1 cellular context compared by ENCODE assay signal in the genomic region with DNA sequence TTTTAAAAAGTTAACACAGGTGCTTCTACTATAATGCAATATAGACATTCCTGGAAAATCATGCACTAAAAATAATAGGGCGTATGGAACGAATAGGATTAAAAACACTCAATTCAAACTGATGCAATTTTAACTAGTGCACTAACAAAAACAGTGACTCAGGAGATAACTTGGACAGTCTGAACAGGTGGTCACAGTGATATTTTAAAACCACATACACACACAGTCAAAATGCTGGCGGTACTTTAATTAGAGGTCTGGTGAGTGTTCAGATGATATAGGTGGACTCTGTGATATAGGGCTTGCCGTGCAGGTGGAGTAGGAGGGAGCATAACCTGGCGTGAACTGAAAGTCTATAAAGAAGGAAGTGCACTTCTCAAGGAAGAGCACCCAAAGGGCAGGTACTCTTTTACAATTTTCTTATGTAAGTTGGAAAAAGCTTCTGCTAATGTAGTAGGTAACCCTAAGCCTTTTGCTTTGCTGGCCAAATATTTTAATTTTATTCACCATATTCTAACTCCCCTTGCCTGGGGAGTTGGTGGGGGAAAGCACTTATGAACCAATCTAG.
TF ChIP-seq lines count a peak whose summit lies in the region.

No MANE protein-coding gene starts in this region.

TF ChIP-seq in K562, 482 proteins besides CTCF, POLR2A, EP300 and RAD21 (continued from another document):
- TF ChIP-seq NFE2 (IDR thresholded peaks at IDR 0.05; ENCODE audit: low read depth) (peak; percentile 62), MAFG (tag; conservative IDR thresholded peaks at IDR 0.05) (peak; percentile 40), JUND (IDR thresholded peaks at IDR 0.05; ENCODE audit: borderline replicate concordance, low read depth, low read length) (peak; percentile 26; the same call in 1 of the 2 replicates), JUND (tag; IDR thresholded peaks at IDR 0.05; ENCODE audit: borderline replicate concordance, low read depth, low read length) (no peak), MAZ (CRISPR knock-in tag; conservative IDR thresholded peaks at IDR 0.05 in 1 of 2, IDR thresholded peaks at IDR 0.05 in 1 of 2) (no peak), SMARCE1 (IDR thresholded peaks at IDR 0.05) (peak; percentile 49; the same call in 1 of the 2 replicates), ZEB2 (IDR thresholded peaks at IDR 0.05) (peak; percentile 80), C11orf30 (IDR thresholded peaks at IDR 0.05; ENCODE audit: low read depth) (peak; percentile 70; the same call in 1 of the 2 replicates), BRD9 (IDR thresholded peaks at IDR 0.05; ENCODE audit: low read depth, partially characterized antibody) (peak; percentile 1), DPF2 (IDR thresholded peaks at IDR 0.05) (peak; percentile 74), MTA1 (IDR thresholded peaks at IDR 0.05; ENCODE audit: borderline replicate concordance) (no peak), TRIM24 (IDR thresholded peaks at IDR 0.05) (peak; percentile 27 to 64; a peak in 2 of 4 replicates), TOE1 (IDR thresholded peaks at IDR 0.05; ENCODE audit: borderline replicate concordance) (no peak), TOE1 (CRISPR knock-in tag; IDR thresholded peaks at IDR 0.05; ENCODE audit: borderline replicate concordance, low read depth) (no peak), SPI1 (IDR thresholded peaks at IDR 0.05; ENCODE audit: borderline replicate concordance, low read depth, low read length) (peak; percentile 73; the same call in 1 of the 2 replicates), ZNF766 (CRISPR knock-in tag; conservative IDR thresholded peaks at IDR 0.05) (no peak), ATF4 (CRISPR knock-in tag; IDR thresholded peaks at IDR 0.05) (no peak), ZNF316 (IDR thresholded peaks at IDR 0.05) (peak; percentile 65; the same call in 1 of the 2 replicates), NFIC (IDR thresholded peaks at IDR 0.05) (0 out of 2 replicates have a peak, but pooled peaks have one; percentile 15), ZFP1 (CRISPR knock-in tag; IDR thresholded peaks at IDR 0.05) (no peak), CBFA2T2 (conservative IDR thresholded peaks at IDR 0.05) (peak; percentile 55; the same call in 1 of the 2 replicates), L3MBTL2 (IDR thresholded peaks at IDR 0.05) (peak; percentile 30; the same call in 1 of the 2 replicates), SMARCA4 (IDR thresholded peaks at IDR 0.05) (peak; percentile 80; the same call in 1 of the 2 replicates), ATF1 (CRISPR knock-in tag; IDR thresholded peaks at IDR 0.05) (no peak), ATF1 (tag; IDR thresholded peaks at IDR 0.05) (0 out of 2 replicates have a peak, but pooled peaks have one; percentile 8), ZNF785 (CRISPR knock-in tag; IDR thresholded peaks at IDR 0.05) (no peak), CEBPG (CRISPR knock-in tag; IDR thresholded peaks at IDR 0.05) (peak; percentile 45; the same call in 1 of the 2 replicates), CEBPG (tag; conservative IDR thresholded peaks at IDR 0.05 in 1 of 2, IDR thresholded peaks at IDR 0.05 in 1 of 2) (no peak; a peak in 2 of 4 replicates), CBFA2T3 (IDR thresholded peaks at IDR 0.05) (peak; percentile 76), LCOR (CRISPR knock-in tag; IDR thresholded peaks at IDR 0.05) (no peak), TAL1 (IDR thresholded peaks at IDR 0.05) (peak; percentile 73), SIX5 (IDR thresholded peaks at IDR 0.05; ENCODE audit: borderline replicate concordance in 1 of 2, insufficient read depth in 1 of 2, low read depth in 1 of 2, low read length in 2 of 2) (no peak), SIN3A (IDR thresholded peaks at IDR 0.05; ENCODE audit: borderline replicate concordance in 2 of 2, control insufficient read depth in 1 of 2, low read depth in 2 of 2, low read length in 2 of 2) (no peak), TEAD4 (IDR thresholded peaks at IDR 0.05; ENCODE audit: low read length) (peak; percentile 81), TEAD4 (CRISPR knock-in tag; IDR thresholded peaks at IDR 0.05; ENCODE audit: borderline replicate concordance) (no peak)
